ENCODE assay signal across 16 cellular contexts in the genomic region with DNA sequence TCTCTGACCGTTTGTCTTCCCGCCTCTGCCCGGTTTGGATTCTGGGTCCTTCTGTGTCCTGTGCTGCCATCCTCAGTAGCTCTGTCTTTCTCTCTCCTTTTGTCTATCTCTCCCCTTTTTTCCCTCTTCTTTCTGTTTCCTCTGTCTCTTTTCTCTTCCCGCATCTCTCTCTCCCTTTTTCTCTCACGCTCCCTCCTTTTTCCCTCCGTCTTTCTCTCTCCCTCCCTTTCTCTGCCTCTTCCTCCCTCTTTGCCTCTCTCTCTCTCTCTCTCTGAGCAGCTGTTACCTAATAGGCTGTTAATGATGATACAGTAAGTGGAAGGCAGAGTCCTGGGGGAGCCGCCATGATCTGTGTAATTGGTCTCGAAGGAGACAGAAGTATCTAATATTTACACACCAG.
"Had no signal": no experiment of that assay in that cellular context is flagged by ENCODE, and none has a peak within 500 bp of the region (broad histone marks: within the 10 kb centered on the region; RNA-seq: fewer than 3 reads in every experiment).

No MANE protein-coding gene starts in this region.

- H3K27me3 ChIP-seq: brain microvascular endothelial cell, transverse colon had no signal

- DNase-seq: activated CD4-positive, CD25-positive, alpha-beta regulatory T cell treated with anti-CD3 and anti-CD28 coated beads, Interleukin-2, amount 50 U/mL, for 72 hours; activated naive CD8-positive, alpha-beta T cell treated with anti-CD3 and anti-CD28 coated beads for 36 hours; amygdala; brain microvascular endothelial cell; effector memory CD4-positive, alpha-beta T cell; foreskin keratinocyte; left ventricle myocardium superior; natural killer cell; stimulated activated naive CD8-positive, alpha-beta T cell treated with anti-CD3 and anti-CD28 coated beads, Interleukin-15, Interleukin-2, amounts not matched to agents 100 U/mL and 50 U/mL, for 24 hours; T-helper 9 cell; transverse colon had no signal

- H3K27ac ChIP-seq: brain microvascular endothelial cell, coronary artery, foreskin keratinocyte, transverse colon had no signal

- H3K36me3 Mint-ChIP-seq: activated naive CD8-positive, alpha-beta T cell treated with anti-CD3 and anti-CD28 coated beads for 36 hours; memory B cell; natural killer cell had no signal

- H3K36me3 ChIP-seq: brain microvascular endothelial cell, transverse colon had no signal

- H3K4me1 ChIP-seq: foreskin keratinocyte, transverse colon had no signal

- H3K4me3 ChIP-seq: coronary artery, transverse colon had no signal

- H3K9me3 Mint-ChIP-seq: activated naive CD8-positive, alpha-beta T cell treated with anti-CD3 and anti-CD28 coated beads for 36 hours; activated T-helper 1 cell treated with anti-CD3 and anti-CD28 coated beads, Interleukin-12 subunit alpha, Interleukin-12 subunit beta, Interleukin-2, Interleukin-4 antibody, amounts not matched to agents 30 ng/mL and 10 ng/mL and 1 ng/mL, durations not matched to agents 14 hours and 24 hours and 36 hours; central memory CD8-positive, alpha-beta T cell; memory B cell; natural killer cell had no signal

- H3K9me3 ChIP-seq: transverse colon had no signal

- ATAC-seq: foreskin keratinocyte; left ventricle myocardium superior; natural killer cell; sciatic nerve; stimulated activated naive CD8-positive, alpha-beta T cell treated with anti-CD3 and anti-CD28 coated beads, Interleukin-15, Interleukin-2, amounts not matched to agents 100 U/mL and 50 U/mL, for 24 hours had no signal

- H3K27ac Mint-ChIP-seq: activated naive CD8-positive, alpha-beta T cell treated with anti-CD3 and anti-CD28 coated beads for 36 hours; activated T-helper 1 cell treated with anti-CD3 and anti-CD28 coated beads, Interleukin-12 subunit alpha, Interleukin-12 subunit beta, Interleukin-2, Interleukin-4 antibody, amounts not matched to agents 30 ng/mL and 10 ng/mL and 1 ng/mL, durations not matched to agents 14 hours and 24 hours and 36 hours; memory B cell; natural killer cell had no signal

- H3K4me3 Mint-ChIP-seq: activated naive CD8-positive, alpha-beta T cell treated with anti-CD3 and anti-CD28 coated beads for 36 hours; activated T-helper 1 cell treated with anti-CD3 and anti-CD28 coated beads, Interleukin-12 subunit alpha, Interleukin-12 subunit beta, Interleukin-2, Interleukin-4 antibody, amounts not matched to agents 30 ng/mL and 10 ng/mL and 1 ng/mL, durations not matched to agents 14 hours and 24 hours and 36 hours; central memory CD8-positive, alpha-beta T cell; memory B cell; natural killer cell had no signal
